1 cellular context compared by ENCODE assay signal in the genomic region with DNA sequence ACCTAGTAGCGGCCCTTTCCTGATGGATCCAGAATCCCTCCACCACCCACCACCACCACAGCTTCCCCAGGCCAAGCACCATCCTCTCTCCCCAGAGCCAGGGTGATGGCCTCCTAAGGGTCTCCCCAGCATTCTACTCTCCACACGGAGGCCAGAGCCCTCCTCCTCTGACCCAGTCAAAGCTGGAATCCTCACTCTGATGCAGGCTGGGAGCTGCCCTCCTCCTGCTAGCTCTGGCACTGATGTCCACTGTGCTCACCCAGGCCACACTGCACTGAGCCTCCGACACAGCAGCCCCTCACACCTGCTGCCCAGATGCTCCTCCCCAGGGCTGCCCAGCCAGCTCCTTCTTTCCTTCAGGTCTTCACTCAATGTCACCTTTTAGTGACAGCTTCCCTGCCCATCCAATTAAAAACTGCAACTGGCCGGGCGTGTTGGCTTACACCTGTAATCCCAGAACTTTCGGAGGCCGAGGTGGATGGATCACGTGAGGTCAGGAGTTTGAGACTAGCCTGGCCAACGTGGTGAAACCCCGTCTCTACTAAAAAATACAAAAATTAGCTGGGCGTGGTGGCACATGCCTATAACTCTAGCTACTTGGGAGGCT.
TF ChIP-seq lines count a peak whose summit lies in the region.

No MANE protein-coding gene starts in this region.

TF ChIP-seq in SK-N-SH, 30 proteins besides CTCF, POLR2A, EP300 and RAD21 (continued from another document):
- TF ChIP-seq USF2 (IDR thresholded peaks at IDR 0.05; ENCODE audit: borderline replicate concordance, low read depth, low read length): no peak
- TF ChIP-seq FOXM1 (IDR thresholded peaks at IDR 0.05; ENCODE audit: low read depth): no peak
- TF ChIP-seq TAF1 (IDR thresholded peaks at IDR 0.05; ENCODE audit: borderline replicate concordance, low read depth, low read length): no peak
- no peak for TF ChIP-seq MXI1 (IDR thresholded peaks at IDR 0.05; ENCODE audit: low read depth, low read length)
- TF ChIP-seq SIN3A (IDR thresholded peaks at IDR 0.05; ENCODE audit: borderline replicate concordance, low read depth, low read length): no peak
- no peak for TF ChIP-seq RFX5 (IDR thresholded peaks at IDR 0.05; ENCODE audit: low read length)
- TF ChIP-seq, protein P1, sequence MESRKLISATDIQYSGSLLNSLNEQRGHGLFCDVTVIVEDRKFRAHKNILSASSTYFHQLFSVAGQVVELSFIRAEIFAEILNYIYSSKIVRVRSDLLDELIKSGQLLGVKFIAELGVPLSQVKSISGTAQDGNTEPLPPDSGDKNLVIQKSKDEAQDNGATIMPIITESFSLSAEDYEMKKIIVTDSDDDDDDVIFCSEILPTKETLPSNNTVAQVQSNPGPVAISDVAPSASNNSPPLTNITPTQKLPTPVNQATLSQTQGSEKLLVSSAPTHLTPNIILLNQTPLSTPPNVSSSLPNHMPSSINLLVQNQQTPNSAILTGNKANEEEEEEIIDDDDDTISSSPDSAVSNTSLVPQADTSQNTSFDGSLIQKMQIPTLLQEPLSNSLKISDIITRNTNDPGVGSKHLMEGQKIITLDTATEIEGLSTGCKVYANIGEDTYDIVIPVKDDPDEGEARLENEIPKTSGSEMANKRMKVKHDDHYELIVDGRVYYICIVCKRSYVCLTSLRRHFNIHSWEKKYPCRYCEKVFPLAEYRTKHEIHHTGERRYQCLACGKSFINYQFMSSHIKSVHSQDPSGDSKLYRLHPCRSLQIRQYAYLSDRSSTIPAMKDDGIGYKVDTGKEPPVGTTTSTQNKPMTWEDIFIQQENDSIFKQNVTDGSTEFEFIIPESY (IDR thresholded peaks at IDR 0.05; ENCODE audit: borderline replicate concordance, low read depth): no peak
- no peak for TF ChIP-seq YY1 (IDR thresholded peaks at IDR 0.05; ENCODE audit: low read depth)
- TF ChIP-seq SMC3 (IDR thresholded peaks at IDR 0.05; ENCODE audit: low read depth, low read length): no peak
- no peak for TF ChIP-seq GABPA (IDR thresholded peaks at IDR 0.05; ENCODE audit: low read depth)
- TF ChIP-seq RXRA (IDR thresholded peaks at IDR 0.05; ENCODE audit: borderline replicate concordance, low read depth): no peak
- no peak for TF ChIP-seq EZH2phosphoT487 (IDR thresholded peaks at IDR 0.05; ENCODE audit: borderline replicate concordance, low read depth)
- no peak for TF ChIP-seq IRF3 (IDR thresholded peaks at IDR 0.05; ENCODE audit: low read depth, low read length)
- TF ChIP-seq TCF12 (IDR thresholded peaks at IDR 0.05): no peak
- TF ChIP-seq FOXJ3 (CRISPR knock-in tag; IDR thresholded peaks at IDR 0.05): no peak
TF ChIP-seq in SK-N-SH: peak in this region for 0.
